In genomic region chr18:55510809-55511208, GRCh38 we compare ENCODE assay signal across 10 cellular contexts.
DNase-seq lines count a peak whose midpoint lies in the region; ATAC-seq and TF ChIP-seq lines count a peak whose summit lies in the region.
"Had no signal": no experiment of that assay in that cellular context is flagged by ENCODE, and none has a peak within 500 bp of the region (broad histone marks: within the 10 kb centered on the region; RNA-seq: fewer than 3 reads in every experiment).

No MANE protein-coding gene starts in this region.

- intact Hi-C loops in mucosa of descending colon (cut with DNase I, micrococcal nuclease) = no loop called here

- peaks cover 30% of the 10 kb centered on the region for H3K79me2 ChIP-seq in ACC112 (ENCODE audit: control insufficient read depth, insufficient read depth, low read length, unreplicated experiment)

- DNase-seq in dermis blood vessel endothelial cell (peak; percentile 99), mucosa of descending colon (peak in 1 of 3 donors; percentile 9), DMS53 (lab: John Stamatoyannopoulos, UW) (no peak)
- no peak for DNase-seq in activated naive CD4-positive, alpha-beta T cell (lab: John Stamatoyannopoulos, UW)
- no peak for DNase-seq in stimulated activated CD4-positive, alpha-beta T cell treated with anti-CD3 and anti-CD28 coated beads, Interleukin-15, amount 100 ng/mL, for 24 hours
- DNase-seq: activated CD8-positive, alpha-beta T cell treated with anti-CD3 and anti-CD28 coated beads for 36 hours; retina had no signal

- H3K9me3 ChIP-seq in mucosa of descending colon = no peaks in the 10 kb centered on the region

- H3K4me1 Mint-ChIP-seq in IgD-negative memory B cell = peaks cover 20 to 30% (median 24%) of the 10 kb centered on the region in 3 donors

- peak overlapping the region; percentile 98 for H3K27ac ChIP-seq in ACC112 (ENCODE audit: low read depth, low read length)

- H3K4me1 ChIP-seq in ACC112 (ENCODE audit: control insufficient read depth, insufficient read depth, low read length, unreplicated experiment) (peaks cover 50% of the 10 kb centered on the region), mucosa of descending colon (ENCODE audit: low read depth) (no peaks in the 10 kb centered on the region)

- peak overlapping the region; percentile 26 for H2AFZ ChIP-seq in ACC112 (ENCODE audit: low read length, unreplicated experiment)

- peak; percentile 11 for ATAC-seq in mucosa of descending colon
- no peak for ATAC-seq in HG03520 (IDR thresholded peaks at IDR 0.05; ENCODE audit: unreplicated experiment)

- H3K9me3 Mint-ChIP-seq in IgD-negative memory B cell = no peaks in the 10 kb centered on the region
- H3K9me3 Mint-ChIP-seq: activated CD8-positive, alpha-beta T cell treated with anti-CD3 and anti-CD28 coated beads for 36 hours had no signal

- H3K27ac Mint-ChIP-seq in IgD-negative memory B cell = peak overlapping the region; percentile 73 to 90 (median 75)
- H3K27ac Mint-ChIP-seq: activated CD8-positive, alpha-beta T cell treated with anti-CD3 and anti-CD28 coated beads for 36 hours had no signal

- no peaks in the 10 kb centered on the region for H3K27me3 Mint-ChIP-seq in IgD-negative memory B cell
- H3K27me3 Mint-ChIP-seq: activated CD8-positive, alpha-beta T cell treated with anti-CD3 and anti-CD28 coated beads for 36 hours had no signal

- H3K4me3 Mint-ChIP-seq in IgD-negative memory B cell = peak overlapping the region; percentile 31 to 74 (median 64)
- H3K4me3 Mint-ChIP-seq: activated CD8-positive, alpha-beta T cell treated with anti-CD3 and anti-CD28 coated beads for 36 hours had no signal

- H3K36me3 Mint-ChIP-seq in IgD-negative memory B cell = peaks cover 3% of the 10 kb centered on the region

- no peak for TF ChIP-seq CTCF in mucosa of descending colon (IDR thresholded peaks at IDR 0.05)

- peak overlapping the region; percentile 60 for H3K4me3 ChIP-seq in ACC112 (ENCODE audit: low read depth, low read length)
- H3K4me3 ChIP-seq in mucosa of descending colon = no peak overlapping the region

- H3K36me3 ChIP-seq in ACC112 (ENCODE audit: insufficient read depth, low read length) (no peaks in the 10 kb centered on the region), mucosa of descending colon (ENCODE audit: low read depth) (no peaks in the 10 kb centered on the region)

- no peaks in the 10 kb centered on the region for H3K27me3 ChIP-seq in ACC112 (ENCODE audit: insufficient read depth, low read length)
